Comparison of ENCODE assay signal across 1 cellular context in the genomic region with DNA sequence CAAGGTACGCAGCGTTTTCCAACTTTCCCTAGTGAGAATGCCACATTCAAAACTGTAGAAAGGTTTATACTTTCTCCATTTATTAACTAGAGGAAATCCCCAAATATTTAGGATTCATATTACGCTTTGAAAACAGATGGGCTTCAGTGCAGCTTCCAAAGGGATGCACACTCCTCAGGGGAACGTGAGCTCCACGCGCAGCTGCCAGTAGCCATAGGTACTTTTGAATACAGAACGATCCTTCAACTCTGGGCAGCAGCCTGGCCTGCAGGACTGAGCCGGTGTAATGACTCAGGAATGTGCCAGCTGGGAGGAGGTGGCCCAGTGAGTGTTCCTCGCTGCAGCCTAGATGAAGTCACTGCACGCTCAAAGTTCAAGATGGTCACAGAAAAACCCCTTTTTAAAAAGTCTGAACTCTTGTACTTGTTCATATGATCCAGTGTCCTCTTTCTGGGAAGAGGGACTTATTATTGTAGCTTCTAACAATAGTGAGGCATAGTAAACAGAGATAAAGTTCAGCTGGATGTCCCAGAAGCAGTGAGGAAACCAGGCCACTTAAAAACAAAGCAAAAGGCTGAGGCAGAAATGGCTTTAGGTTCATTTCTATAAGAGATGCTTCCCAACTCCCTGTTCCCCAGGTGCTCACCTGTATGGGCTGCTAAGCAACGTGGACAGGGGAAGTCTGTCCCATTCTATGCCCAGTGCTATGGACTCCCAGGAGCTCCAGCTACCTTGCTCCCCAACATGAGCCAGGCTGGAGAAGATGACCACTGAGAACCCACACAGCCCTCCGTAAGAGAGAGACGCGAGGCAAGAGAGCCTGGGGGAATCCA.
TF ChIP-seq lines count a peak whose summit lies in the region.

No MANE protein-coding gene starts in this region.

TF ChIP-seq in HepG2, 621 proteins besides CTCF, POLR2A, EP300 and RAD21 (continued from another document and continues in another):
- TF ChIP-seq TEAD3 (CRISPR knock-in tag; optimal IDR thresholded peaks at IDR 0.05; ENCODE audit: borderline replicate concordance) = peak; percentile 97
- TF ChIP-seq NONO (IDR thresholded peaks at IDR 0.05) = no peak
- TF ChIP-seq NONO (CRISPR knock-in tag; conservative IDR thresholded peaks at IDR 0.05) = peak; percentile 54; the same call in 1 of the 2 replicates
- no peak; the same call in 1 of the 2 replicates for TF ChIP-seq ZFP36L1 (CRISPR knock-in tag; IDR thresholded peaks at IDR 0.05)
- TF ChIP-seq ZNF235 (CRISPR knock-in tag; IDR thresholded peaks at IDR 0.05; ENCODE audit: borderline replicate concordance) = no peak
- peak; percentile 39; the same call in 1 of the 2 replicates for TF ChIP-seq ETV5 (CRISPR knock-in tag; IDR thresholded peaks at IDR 0.05; ENCODE audit: borderline replicate concordance)
- peak; percentile 91; the same call in 1 of the 2 replicates for TF ChIP-seq ZNF292 (CRISPR knock-in tag; IDR thresholded peaks at IDR 0.05; ENCODE audit: borderline replicate concordance, low read depth)
- TF ChIP-seq, protein P1, sequence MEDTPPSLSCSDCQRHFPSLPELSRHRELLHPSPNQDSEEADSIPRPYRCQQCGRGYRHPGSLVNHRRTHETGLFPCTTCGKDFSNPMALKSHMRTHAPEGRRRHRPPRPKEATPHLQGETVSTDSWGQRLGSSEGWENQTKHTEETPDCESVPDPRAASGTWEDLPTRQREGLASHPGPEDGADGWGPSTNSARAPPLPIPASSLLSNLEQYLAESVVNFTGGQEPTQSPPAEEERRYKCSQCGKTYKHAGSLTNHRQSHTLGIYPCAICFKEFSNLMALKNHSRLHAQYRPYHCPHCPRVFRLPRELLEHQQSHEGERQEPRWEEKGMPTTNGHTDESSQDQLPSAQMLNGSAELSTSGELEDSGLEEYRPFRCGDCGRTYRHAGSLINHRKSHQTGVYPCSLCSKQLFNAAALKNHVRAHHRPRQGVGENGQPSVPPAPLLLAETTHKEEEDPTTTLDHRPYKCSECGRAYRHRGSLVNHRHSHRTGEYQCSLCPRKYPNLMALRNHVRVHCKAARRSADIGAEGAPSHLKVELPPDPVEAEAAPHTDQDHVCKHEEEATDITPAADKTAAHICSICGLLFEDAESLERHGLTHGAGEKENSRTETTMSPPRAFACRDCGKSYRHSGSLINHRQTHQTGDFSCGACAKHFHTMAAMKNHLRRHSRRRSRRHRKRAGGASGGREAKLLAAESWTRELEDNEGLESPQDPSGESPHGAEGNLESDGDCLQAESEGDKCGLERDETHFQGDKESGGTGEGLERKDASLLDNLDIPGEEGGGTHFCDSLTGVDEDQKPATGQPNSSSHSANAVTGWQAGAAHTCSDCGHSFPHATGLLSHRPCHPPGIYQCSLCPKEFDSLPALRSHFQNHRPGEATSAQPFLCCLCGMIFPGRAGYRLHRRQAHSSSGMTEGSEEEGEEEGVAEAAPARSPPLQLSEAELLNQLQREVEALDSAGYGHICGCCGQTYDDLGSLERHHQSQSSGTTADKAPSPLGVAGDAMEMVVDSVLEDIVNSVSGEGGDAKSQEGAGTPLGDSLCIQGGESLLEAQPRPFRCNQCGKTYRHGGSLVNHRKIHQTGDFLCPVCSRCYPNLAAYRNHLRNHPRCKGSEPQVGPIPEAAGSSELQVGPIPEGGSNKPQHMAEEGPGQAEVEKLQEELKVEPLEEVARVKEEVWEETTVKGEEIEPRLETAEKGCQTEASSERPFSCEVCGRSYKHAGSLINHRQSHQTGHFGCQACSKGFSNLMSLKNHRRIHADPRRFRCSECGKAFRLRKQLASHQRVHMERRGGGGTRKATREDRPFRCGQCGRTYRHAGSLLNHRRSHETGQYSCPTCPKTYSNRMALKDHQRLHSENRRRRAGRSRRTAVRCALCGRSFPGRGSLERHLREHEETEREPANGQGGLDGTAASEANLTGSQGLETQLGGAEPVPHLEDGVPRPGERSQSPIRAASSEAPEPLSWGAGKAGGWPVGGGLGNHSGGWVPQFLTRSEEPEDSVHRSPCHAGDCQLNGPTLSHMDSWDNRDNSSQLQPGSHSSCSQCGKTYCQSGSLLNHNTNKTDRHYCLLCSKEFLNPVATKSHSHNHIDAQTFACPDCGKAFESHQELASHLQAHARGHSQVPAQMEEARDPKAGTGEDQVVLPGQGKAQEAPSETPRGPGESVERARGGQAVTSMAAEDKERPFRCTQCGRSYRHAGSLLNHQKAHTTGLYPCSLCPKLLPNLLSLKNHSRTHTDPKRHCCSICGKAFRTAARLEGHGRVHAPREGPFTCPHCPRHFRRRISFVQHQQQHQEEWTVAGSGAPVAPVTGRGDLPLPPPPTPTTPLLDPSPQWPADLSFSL (CRISPR knock-in tag; IDR thresholded peaks at IDR 0.05) = no peak
- TF ChIP-seq SAP130 (CRISPR knock-in tag; IDR thresholded peaks at IDR 0.05; ENCODE audit: low read depth) = peak; percentile 88
- no peak for TF ChIP-seq SRSF4 (IDR thresholded peaks at IDR 0.05; ENCODE audit: low read depth, low read length, poor library complexity, severe bottlenecking)
- 0 out of 2 replicates have a peak, but pooled peaks have one; percentile 39 for TF ChIP-seq DNMT3B (CRISPR knock-in tag; conservative IDR thresholded peaks at IDR 0.05)
- TF ChIP-seq ZNF619 (CRISPR knock-in tag; IDR thresholded peaks at IDR 0.05) = no peak
- TF ChIP-seq, protein P2, sequence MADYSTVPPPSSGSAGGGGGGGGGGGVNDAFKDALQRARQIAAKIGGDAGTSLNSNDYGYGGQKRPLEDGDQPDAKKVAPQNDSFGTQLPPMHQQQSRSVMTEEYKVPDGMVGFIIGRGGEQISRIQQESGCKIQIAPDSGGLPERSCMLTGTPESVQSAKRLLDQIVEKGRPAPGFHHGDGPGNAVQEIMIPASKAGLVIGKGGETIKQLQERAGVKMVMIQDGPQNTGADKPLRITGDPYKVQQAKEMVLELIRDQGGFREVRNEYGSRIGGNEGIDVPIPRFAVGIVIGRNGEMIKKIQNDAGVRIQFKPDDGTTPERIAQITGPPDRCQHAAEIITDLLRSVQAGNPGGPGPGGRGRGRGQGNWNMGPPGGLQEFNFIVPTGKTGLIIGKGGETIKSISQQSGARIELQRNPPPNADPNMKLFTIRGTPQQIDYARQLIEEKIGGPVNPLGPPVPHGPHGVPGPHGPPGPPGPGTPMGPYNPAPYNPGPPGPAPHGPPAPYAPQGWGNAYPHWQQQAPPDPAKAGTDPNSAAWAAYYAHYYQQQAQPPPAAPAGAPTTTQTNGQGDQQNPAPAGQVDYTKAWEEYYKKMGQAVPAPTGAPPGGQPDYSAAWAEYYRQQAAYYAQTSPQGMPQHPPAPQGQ (CRISPR knock-in tag; IDR thresholded peaks at IDR 0.05; ENCODE audit: borderline replicate concordance) = no peak
- no peak for TF ChIP-seq SMYD3 (CRISPR knock-in tag; IDR thresholded peaks at IDR 0.05)
- TF ChIP-seq ZC3H4 (CRISPR knock-in tag; IDR thresholded peaks at IDR 0.05; ENCODE audit: borderline replicate concordance) = no peak
- TF ChIP-seq ZNF629 (CRISPR knock-in tag; conservative IDR thresholded peaks at IDR 0.05) = peak; percentile 37
- TF ChIP-seq ZNF605 (CRISPR knock-in tag; IDR thresholded peaks at IDR 0.05) = peak; percentile 25; the same call in 1 of the 2 replicates
- no peak for TF ChIP-seq SP1 (IDR thresholded peaks at IDR 0.05)
- no peak for TF ChIP-seq SP1 (CRISPR knock-in tag; IDR thresholded peaks at IDR 0.05)
- TF ChIP-seq SOX13 (IDR thresholded peaks at IDR 0.05) = peak; percentile 86
- TF ChIP-seq SOX13 (CRISPR knock-in tag; conservative IDR thresholded peaks at IDR 0.05 in 1 of 2, IDR thresholded peaks at IDR 0.05 in 1 of 2) = peak in 1 of 2 experiments; percentile 99; a peak in 2 of 4 replicates
- TF ChIP-seq, protein P3, sequence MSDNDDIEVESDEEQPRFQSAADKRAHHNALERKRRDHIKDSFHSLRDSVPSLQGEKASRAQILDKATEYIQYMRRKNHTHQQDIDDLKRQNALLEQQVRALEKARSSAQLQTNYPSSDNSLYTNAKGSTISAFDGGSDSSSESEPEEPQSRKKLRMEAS (IDR thresholded peaks at IDR 0.05) = peak; percentile 76
- TF ChIP-seq, protein P4, sequence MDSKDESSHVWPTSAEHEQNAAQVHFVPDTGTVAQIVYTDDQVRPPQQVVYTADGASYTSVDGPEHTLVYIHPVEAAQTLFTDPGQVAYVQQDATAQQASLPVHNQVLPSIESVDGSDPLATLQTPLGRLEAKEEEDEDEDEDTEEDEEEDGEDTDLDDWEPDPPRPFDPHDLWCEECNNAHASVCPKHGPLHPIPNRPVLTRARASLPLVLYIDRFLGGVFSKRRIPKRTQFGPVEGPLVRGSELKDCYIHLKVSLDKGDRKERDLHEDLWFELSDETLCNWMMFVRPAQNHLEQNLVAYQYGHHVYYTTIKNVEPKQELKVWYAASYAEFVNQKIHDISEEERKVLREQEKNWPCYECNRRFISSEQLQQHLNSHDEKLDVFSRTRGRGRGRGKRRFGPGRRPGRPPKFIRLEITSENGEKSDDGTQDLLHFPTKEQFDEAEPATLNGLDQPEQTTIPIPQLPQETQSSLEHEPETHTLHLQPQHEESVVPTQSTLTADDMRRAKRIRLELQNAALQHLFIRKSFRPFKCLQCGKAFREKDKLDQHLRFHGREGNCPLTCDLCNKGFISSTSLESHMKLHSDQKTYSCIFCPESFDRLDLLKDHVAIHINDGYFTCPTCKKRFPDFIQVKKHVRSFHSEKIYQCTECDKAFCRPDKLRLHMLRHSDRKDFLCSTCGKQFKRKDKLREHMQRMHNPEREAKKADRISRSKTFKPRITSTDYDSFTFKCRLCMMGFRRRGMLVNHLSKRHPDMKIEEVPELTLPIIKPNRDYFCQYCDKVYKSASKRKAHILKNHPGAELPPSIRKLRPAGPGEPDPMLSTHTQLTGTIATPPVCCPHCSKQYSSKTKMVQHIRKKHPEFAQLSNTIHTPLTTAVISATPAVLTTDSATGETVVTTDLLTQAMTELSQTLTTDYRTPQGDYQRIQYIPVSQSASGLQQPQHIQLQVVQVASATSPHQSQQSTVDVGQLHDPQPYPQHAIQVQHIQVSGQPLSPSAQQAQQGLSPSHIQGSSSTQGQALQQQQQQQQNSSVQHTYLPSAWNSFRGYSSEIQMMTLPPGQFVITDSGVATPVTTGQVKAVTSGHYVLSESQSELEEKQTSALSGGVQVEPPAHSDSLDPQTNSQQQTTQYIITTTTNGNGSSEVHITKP (CRISPR knock-in tag; IDR thresholded peaks at IDR 0.05; ENCODE audit: low read depth) = peak; percentile 64; the same call in 1 of the 2 replicates
- peak; percentile 83; the same call in 1 of the 2 replicates for TF ChIP-seq KLF9 (CRISPR knock-in tag; IDR thresholded peaks at IDR 0.05; ENCODE audit: low read depth)
- peak; percentile 42; the same call in 1 of the 2 replicates for TF ChIP-seq ZNF383 (CRISPR knock-in tag; IDR thresholded peaks at IDR 0.05; ENCODE audit: borderline replicate concordance)
- TF ChIP-seq DPF2 (CRISPR knock-in tag; IDR thresholded peaks at IDR 0.05; ENCODE audit: borderline replicate concordance, low read depth) = peak; percentile 85
- no peak for TF ChIP-seq ZSCAN30 (CRISPR knock-in tag; IDR thresholded peaks at IDR 0.05)
- TF ChIP-seq ZNF205 (CRISPR knock-in tag; IDR thresholded peaks at IDR 0.05) = peak; percentile 71
- peak; percentile 84 for TF ChIP-seq MED1 (CRISPR knock-in tag; IDR thresholded peaks at IDR 0.05)
- 0 out of 2 replicates have a peak, but pooled peaks have one; percentile 42 for TF ChIP-seq BRCA1 (CRISPR knock-in tag; IDR thresholded peaks at IDR 0.05)
- TF ChIP-seq, protein P5, sequence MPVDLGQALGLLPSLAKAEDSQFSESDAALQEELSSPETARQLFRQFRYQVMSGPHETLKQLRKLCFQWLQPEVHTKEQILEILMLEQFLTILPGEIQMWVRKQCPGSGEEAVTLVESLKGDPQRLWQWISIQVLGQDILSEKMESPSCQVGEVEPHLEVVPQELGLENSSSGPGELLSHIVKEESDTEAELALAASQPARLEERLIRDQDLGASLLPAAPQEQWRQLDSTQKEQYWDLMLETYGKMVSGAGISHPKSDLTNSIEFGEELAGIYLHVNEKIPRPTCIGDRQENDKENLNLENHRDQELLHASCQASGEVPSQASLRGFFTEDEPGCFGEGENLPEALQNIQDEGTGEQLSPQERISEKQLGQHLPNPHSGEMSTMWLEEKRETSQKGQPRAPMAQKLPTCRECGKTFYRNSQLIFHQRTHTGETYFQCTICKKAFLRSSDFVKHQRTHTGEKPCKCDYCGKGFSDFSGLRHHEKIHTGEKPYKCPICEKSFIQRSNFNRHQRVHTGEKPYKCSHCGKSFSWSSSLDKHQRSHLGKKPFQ (CRISPR knock-in tag; IDR thresholded peaks at IDR 0.05; ENCODE audit: insufficient replicate concordance) = peak; percentile 69
- TF ChIP-seq KLF16 (CRISPR knock-in tag; IDR thresholded peaks at IDR 0.05) = peak in 1 of 2 experiments; percentile 77; a peak in 2 of 4 replicates
- TF ChIP-seq ZNF550 (CRISPR knock-in tag; IDR thresholded peaks at IDR 0.05; ENCODE audit: borderline replicate concordance) = no peak
- TF ChIP-seq ZNF251 (CRISPR knock-in tag; IDR thresholded peaks at IDR 0.05) = no peak
- TF ChIP-seq PRMT3 (CRISPR knock-in tag; IDR thresholded peaks at IDR 0.05; ENCODE audit: borderline replicate concordance, low read depth) = no peak
- TF ChIP-seq, protein P6, sequence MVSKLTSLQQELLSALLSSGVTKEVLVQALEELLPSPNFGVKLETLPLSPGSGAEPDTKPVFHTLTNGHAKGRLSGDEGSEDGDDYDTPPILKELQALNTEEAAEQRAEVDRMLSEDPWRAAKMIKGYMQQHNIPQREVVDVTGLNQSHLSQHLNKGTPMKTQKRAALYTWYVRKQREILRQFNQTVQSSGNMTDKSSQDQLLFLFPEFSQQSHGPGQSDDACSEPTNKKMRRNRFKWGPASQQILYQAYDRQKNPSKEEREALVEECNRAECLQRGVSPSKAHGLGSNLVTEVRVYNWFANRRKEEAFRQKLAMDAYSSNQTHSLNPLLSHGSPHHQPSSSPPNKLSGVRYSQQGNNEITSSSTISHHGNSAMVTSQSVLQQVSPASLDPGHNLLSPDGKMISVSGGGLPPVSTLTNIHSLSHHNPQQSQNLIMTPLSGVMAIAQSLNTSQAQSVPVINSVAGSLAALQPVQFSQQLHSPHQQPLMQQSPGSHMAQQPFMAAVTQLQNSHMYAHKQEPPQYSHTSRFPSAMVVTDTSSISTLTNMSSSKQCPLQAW (CRISPR knock-in tag; IDR thresholded peaks at IDR 0.05) = peak; percentile 79
- TF ChIP-seq SIX4 (CRISPR knock-in tag; IDR thresholded peaks at IDR 0.05) = peak; percentile 79
- TF ChIP-seq ZNF549 (CRISPR knock-in tag; IDR thresholded peaks at IDR 0.05) = peak; percentile 29; the same call in 1 of the 2 replicates
- no peak; the same call in 1 of the 2 replicates for TF ChIP-seq ZNF563 (CRISPR knock-in tag; IDR thresholded peaks at IDR 0.05)
- no peak for TF ChIP-seq MBD4 (IDR thresholded peaks at IDR 0.05; ENCODE audit: borderline replicate concordance, low read length)
- TF ChIP-seq BCL6 (CRISPR knock-in tag; IDR thresholded peaks at IDR 0.05) = peak; percentile 91
- TF ChIP-seq, protein P7, sequence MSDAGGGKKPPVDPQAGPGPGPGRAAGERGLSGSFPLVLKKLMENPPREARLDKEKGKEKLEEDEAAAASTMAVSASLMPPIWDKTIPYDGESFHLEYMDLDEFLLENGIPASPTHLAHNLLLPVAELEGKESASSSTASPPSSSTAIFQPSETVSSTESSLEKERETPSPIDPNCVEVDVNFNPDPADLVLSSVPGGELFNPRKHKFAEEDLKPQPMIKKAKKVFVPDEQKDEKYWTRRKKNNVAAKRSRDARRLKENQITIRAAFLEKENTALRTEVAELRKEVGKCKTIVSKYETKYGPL (CRISPR knock-in tag; IDR thresholded peaks at IDR 0.05) = no peak
- TF ChIP-seq, protein P8, sequence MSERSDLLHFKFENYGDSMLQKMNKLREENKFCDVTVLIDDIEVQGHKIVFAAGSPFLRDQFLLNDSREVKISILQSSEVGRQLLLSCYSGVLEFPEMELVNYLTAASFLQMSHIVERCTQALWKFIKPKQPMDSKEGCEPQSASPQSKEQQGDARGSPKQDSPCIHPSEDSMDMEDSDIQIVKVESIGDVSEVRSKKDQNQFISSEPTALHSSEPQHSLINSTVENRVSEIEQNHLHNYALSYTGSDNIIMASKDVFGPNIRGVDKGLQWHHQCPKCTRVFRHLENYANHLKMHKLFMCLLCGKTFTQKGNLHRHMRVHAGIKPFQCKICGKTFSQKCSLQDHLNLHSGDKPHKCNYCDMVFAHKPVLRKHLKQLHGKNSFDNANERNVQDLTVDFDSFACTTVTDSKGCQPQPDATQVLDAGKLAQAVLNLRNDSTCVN (CRISPR knock-in tag; IDR thresholded peaks at IDR 0.05; ENCODE audit: borderline replicate concordance) = peak; percentile 47; the same call in 1 of the 2 replicates
